Comparison of ENCODE assay signal across 13 cellular contexts in the genomic region with DNA sequence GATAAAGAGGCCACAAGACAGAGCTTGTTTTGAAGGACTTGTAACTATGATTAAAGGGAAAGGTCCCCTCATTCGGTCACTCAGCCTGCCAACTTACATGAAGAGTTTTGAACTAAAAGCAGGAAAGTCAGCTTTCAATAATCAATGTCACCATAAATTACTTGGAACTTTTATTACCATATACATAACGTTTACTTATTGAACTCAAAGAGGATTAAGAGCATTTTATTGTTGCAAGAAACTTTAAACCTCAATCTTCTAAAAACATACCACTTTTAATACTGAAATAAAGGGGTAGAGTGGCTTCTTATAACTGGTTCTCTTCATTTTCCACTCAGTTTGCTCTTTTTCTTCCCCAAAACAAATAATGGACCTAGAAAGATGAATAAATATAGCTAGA.
A peak's percentile ranks its signal among the peaks of the same experiment; 100 is the strongest.
DNase-seq lines count a peak whose midpoint lies in the region; ATAC-seq and TF ChIP-seq lines count a peak whose summit lies in the region.
"Had no signal": no experiment of that assay in that cellular context is flagged by ENCODE, and none has a peak within 500 bp of the region (broad histone marks: within the 10 kb centered on the region; RNA-seq: fewer than 3 reads in every experiment).

No MANE protein-coding gene starts in this region.

- intact Hi-C loops in sigmoid colon (cut with DNase I) (no loop called here), thyroid gland (cut with DNase I) (no loop called here)

- no peaks in the 10 kb centered on the region for H3K9me3 ChIP-seq in sigmoid colon
- no peaks in the 10 kb centered on the region for H3K9me3 ChIP-seq in thyroid gland
- H3K9me3 ChIP-seq: BE2C, Caco-2 had no signal

- no peak for TF ChIP-seq EP300 in sigmoid colon (IDR thresholded peaks at IDR 0.05)

- CTCF ChIA-PET in HEK293T (lab: Yijun Ruan, JAX) = no interaction called here

- peak overlapping the region; percentile 69; the same call in 1 of the 2 replicates for H3K27ac ChIP-seq in VCaP
- H3K27ac ChIP-seq in sigmoid colon = peak overlapping the region in 3 of 4 donors; percentile 82 to 90 (median 83)
- no peak overlapping the region for H3K27ac ChIP-seq in thyroid gland

- peaks cover 20% of the 10 kb centered on the region for H3K36me3 Mint-ChIP-seq in mesothelial cell of epicardium
- H3K36me3 Mint-ChIP-seq: CD4-positive, CD25-positive, alpha-beta regulatory T cell had no signal

- no peak for TF ChIP-seq POLR2A in sigmoid colon (IDR thresholded peaks at IDR 0.05)
- TF ChIP-seq POLR2A in thyroid gland (IDR thresholded peaks at IDR 0.05) = no peak

- H3K4me1 ChIP-seq in sigmoid colon (peaks cover 0 to 63% (median 46%) of the 10 kb centered on the region in 4 donors), thyroid gland (no peaks in the 10 kb centered on the region)

- 49 to 63% methylated on average over 2 of the region's 2 CpGs for WGBS in sigmoid colon, 2 donors
- 72 to 73% methylated on average over 2 of the region's 2 CpGs for WGBS in thyroid gland, 2 donors

- no peaks in the 10 kb centered on the region for H3K27me3 Mint-ChIP-seq in mesothelial cell of epicardium (ENCODE audit: low read depth)

- H3K4me1 Mint-ChIP-seq in mesothelial cell of epicardium = peaks cover 46% of the 10 kb centered on the region

- peaks cover 0 to 5% (median 0%) of the 10 kb centered on the region in 4 donors for H3K36me3 ChIP-seq in sigmoid colon
- H3K36me3 ChIP-seq in thyroid gland = no peaks in the 10 kb centered on the region

- H3K4me3 ChIP-seq in sigmoid colon (no peak overlapping the region), thyroid gland (replicated peaks in 1 of 3) (no peak overlapping the region)

- ATAC-seq in HG02885 (IDR thresholded peaks at IDR 0.05; ENCODE audit: poor library complexity, unreplicated experiment) = no peak

- H3K27ac Mint-ChIP-seq in mesothelial cell of epicardium = peak overlapping the region; percentile 78
- H3K27ac Mint-ChIP-seq: CD4-positive, CD25-positive, alpha-beta regulatory T cell; H9 had no signal

- H3K4me3 Mint-ChIP-seq in mesothelial cell of epicardium = no peak overlapping the region
- H3K4me3 Mint-ChIP-seq: CD4-positive, CD25-positive, alpha-beta regulatory T cell; H9 had no signal

- DNase-seq in HEK293T (ENCODE audit: extremely low spot score) (no peak), mesothelial cell of epicardium (ENCODE audit: low spot score in 2 of 2, unreplicated experiment in 2 of 2) (no peak), sigmoid colon (no peak), thyroid gland (no peak)
- DNase-seq in activated CD4-positive, CD25-positive, alpha-beta regulatory T cell treated with anti-CD3 and anti-CD28 coated beads, Interleukin-2, amount 50 U/mL, for 72 hours = no peak
- DNase-seq: ACHN; BE2C; C1 segment of cervical spinal cord; Caco-2; CD4-positive, CD25-positive, alpha-beta regulatory T cell; H9 had no signal

- TF ChIP-seq CTCF in VCaP (conservative IDR thresholded peaks at IDR 0.05) (no peak), mesothelial cell of epicardium (IDR thresholded peaks at IDR 0.05; ENCODE audit: unreplicated experiment) (no peak), sigmoid colon (IDR thresholded peaks at IDR 0.05) (no peak), thyroid gland (IDR thresholded peaks at IDR 0.05) (no peak)

- H3K9me3 Mint-ChIP-seq in mesothelial cell of epicardium = no peaks in the 10 kb centered on the region
- H3K9me3 Mint-ChIP-seq: CD4-positive, CD25-positive, alpha-beta regulatory T cell; H9 had no signal

- POLR2A ChIA-PET in HEK293T (lab: Yijun Ruan, JAX) = no interaction called here

- H3K27me3 ChIP-seq in sigmoid colon (no peaks in the 10 kb centered on the region), thyroid gland (no peaks in the 10 kb centered on the region)
- H3K27me3 ChIP-seq: BE2C had no signal

TF ChIP-seq in HEK293T, 16 proteins besides CTCF, POLR2A, EP300 and RAD21:
- TF ChIP-seq FOXA1 (IDR thresholded peaks at IDR 0.05) = no peak
- TF ChIP-seq, protein P1, sequence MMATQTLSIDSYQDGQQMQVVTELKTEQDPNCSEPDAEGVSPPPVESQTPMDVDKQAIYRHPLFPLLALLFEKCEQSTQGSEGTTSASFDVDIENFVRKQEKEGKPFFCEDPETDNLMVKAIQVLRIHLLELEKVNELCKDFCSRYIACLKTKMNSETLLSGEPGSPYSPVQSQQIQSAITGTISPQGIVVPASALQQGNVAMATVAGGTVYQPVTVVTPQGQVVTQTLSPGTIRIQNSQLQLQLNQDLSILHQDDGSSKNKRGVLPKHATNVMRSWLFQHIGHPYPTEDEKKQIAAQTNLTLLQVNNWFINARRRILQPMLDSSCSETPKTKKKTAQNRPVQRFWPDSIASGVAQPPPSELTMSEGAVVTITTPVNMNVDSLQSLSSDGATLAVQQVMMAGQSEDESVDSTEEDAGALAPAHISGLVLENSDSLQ (IDR thresholded peaks at IDR 0.05) = peak; percentile 60

Comparison
In these comparisons a context has a peak if more than half of its experiments do, and no peak if none do; other contexts are left out.
1. H3K27ac ChIP-seq: peak in VCaP (single experiment) and sigmoid colon (3 of 4); none in thyroid gland (0 of 3).